In genomic region chr2:101152195-101153076, GRCh38 we compare ENCODE assay signal across 8 cellular contexts. TPM values are rescaled to one million over a fixed set of nuclear protein-coding genes. Genes with fewer than 3 reads are reported as not detected.
DNase-seq lines count a peak whose midpoint lies in the region; ATAC-seq lines count a peak whose summit lies in the region.

No MANE protein-coding gene starts in this region.

- peaks cover 11 to 37% (median 33%) of the 10 kb centered on the region in 11 experiments for H3K27me3 ChIP-seq in BLaER1 treated with 17β-estradiol and CSF1 and Interleukin-3, amounts not matched to agents 10 nM and 100 nM

- no peaks in the 10 kb centered on the region for H3K9me3 ChIP-seq in BLaER1 treated with 17β-estradiol and CSF1 and Interleukin-3, amounts not matched to agents 10 nM and 100 nM (replicated peaks in 1 of 11)

- H3K4me3 ChIP-seq in BLaER1 treated with 17β-estradiol and CSF1 and Interleukin-3, amounts not matched to agents 10 nM and 100 nM: peak overlapping the region; percentile 70 to 90 (median 76)

- H3K9ac ChIP-seq in BLaER1 treated with 17β-estradiol and CSF1 and Interleukin-3, amounts not matched to agents 10 nM and 100 nM: peak overlapping the region; percentile 57 to 80 (median 77); a peak in 21 of 22 replicates

- H3K27ac ChIP-seq in BLaER1 treated with 17β-estradiol and CSF1 and Interleukin-3, amounts not matched to agents 10 nM and 100 nM: peak overlapping the region in 9 of 11 experiments; percentile 2 to 77 (median 63); a peak in 16 of 22 replicates

- peaks cover 0 to under 1% (median 0%) of the 10 kb centered on the region in 11 experiments; a peak in 1 of 22 replicates for H3K36me3 ChIP-seq in BLaER1 treated with 17β-estradiol and CSF1 and Interleukin-3, amounts not matched to agents 10 nM and 100 nM

- no peaks in the 10 kb centered on the region for H3K9me3 Mint-ChIP-seq in natural killer cell treated with Interleukin-12 subunit alpha and Interleukin-12 subunit beta and Interleukin-15 and Interleukin-18, amount 100 ng/mL, for 72 hours

- peak overlapping the region; percentile 82 to 99 (median 92) for H3K4me2 ChIP-seq in BLaER1 treated with 17β-estradiol and CSF1 and Interleukin-3, amounts not matched to agents 10 nM and 100 nM

- peaks cover 31 to 35% of the 10 kb centered on the region in 2 donors for H3K27me3 Mint-ChIP-seq in natural killer cell treated with Interleukin-12 subunit alpha and Interleukin-12 subunit beta and Interleukin-15 and Interleukin-18, amount 100 ng/mL, for 72 hours

- DNase-seq in NCI-H2227 treated with DMSO at 0.1 percent for 48 hours (lab: John Stamatoyannopoulos, UW) (peak; percentile 31), foreskin melanocyte (peak; percentile 57)
- peak; percentile 54 for DNase-seq in activated CD8-positive, alpha-beta memory T cell treated with anti-CD3 and anti-CD28 coated beads, Interleukin-2, amount 50 U/mL, for 48 hours
- no peak for DNase-seq in natural killer cell treated with Interleukin-12 subunit alpha and Interleukin-12 subunit beta and Interleukin-15 and Interleukin-18, amount 100 ng/mL, for 72 hours (ENCODE audit: low spot score)

- H3K4me1 ChIP-seq in BLaER1 treated with 17β-estradiol and CSF1 and Interleukin-3, amounts not matched to agents 10 nM and 100 nM: peaks cover 24 to 65% (median 33%) of the 10 kb centered on the region in 10 experiments

- peak; percentile 68 for ATAC-seq in GM18511 (IDR thresholded peaks at IDR 0.05; ENCODE audit: unreplicated experiment)
- ATAC-seq in HG03060 (IDR thresholded peaks at IDR 0.05; ENCODE audit: low read depth, unreplicated experiment): peak; percentile 50
- ATAC-seq in natural killer cell treated with Interleukin-12 subunit alpha and Interleukin-12 subunit beta and Interleukin-15 and Interleukin-18, amount 100 ng/mL, for 72 hours: peak; percentile 30 to 34
- no peak for ATAC-seq in HG02588 (IDR thresholded peaks at IDR 0.05; ENCODE audit: unreplicated experiment)

- H3K4me1 Mint-ChIP-seq in natural killer cell treated with Interleukin-12 subunit alpha and Interleukin-12 subunit beta and Interleukin-15 and Interleukin-18, amount 100 ng/mL, for 72 hours (ENCODE audit: low read depth in 2 of 2): peaks cover 18% of the 10 kb centered on the region in 2 donors

- H3K4me3 Mint-ChIP-seq in natural killer cell treated with Interleukin-12 subunit alpha and Interleukin-12 subunit beta and Interleukin-15 and Interleukin-18, amount 100 ng/mL, for 72 hours: peak overlapping the region; percentile 71

- no peaks in the 10 kb centered on the region for H3K36me3 Mint-ChIP-seq in natural killer cell treated with Interleukin-12 subunit alpha and Interleukin-12 subunit beta and Interleukin-15 and Interleukin-18, amount 100 ng/mL, for 72 hours

- H3K27ac Mint-ChIP-seq in natural killer cell treated with Interleukin-12 subunit alpha and Interleukin-12 subunit beta and Interleukin-15 and Interleukin-18, amount 100 ng/mL, for 72 hours: no peak overlapping the region

- H4K20me1 ChIP-seq in BLaER1 treated with 17β-estradiol and CSF1 and Interleukin-3, amounts not matched to agents 10 nM and 100 nM: peaks cover 6 to 34% (median 22%) of the 10 kb centered on the region in 11 experiments; a peak in 18 of 22 replicates

RNA-seq across cellular contexts. Expression of gene TBC1D8, which starts 1.3 kb away (rescaled TPM):
- under 1 TPM; 0.29 to 0.56 TPM for total RNA-seq in natural killer cell treated with Interleukin-12 subunit alpha and Interleukin-12 subunit beta and Interleukin-15 and Interleukin-18, amount 100 ng/mL, for 72 hours
